In the genomic region with DNA sequence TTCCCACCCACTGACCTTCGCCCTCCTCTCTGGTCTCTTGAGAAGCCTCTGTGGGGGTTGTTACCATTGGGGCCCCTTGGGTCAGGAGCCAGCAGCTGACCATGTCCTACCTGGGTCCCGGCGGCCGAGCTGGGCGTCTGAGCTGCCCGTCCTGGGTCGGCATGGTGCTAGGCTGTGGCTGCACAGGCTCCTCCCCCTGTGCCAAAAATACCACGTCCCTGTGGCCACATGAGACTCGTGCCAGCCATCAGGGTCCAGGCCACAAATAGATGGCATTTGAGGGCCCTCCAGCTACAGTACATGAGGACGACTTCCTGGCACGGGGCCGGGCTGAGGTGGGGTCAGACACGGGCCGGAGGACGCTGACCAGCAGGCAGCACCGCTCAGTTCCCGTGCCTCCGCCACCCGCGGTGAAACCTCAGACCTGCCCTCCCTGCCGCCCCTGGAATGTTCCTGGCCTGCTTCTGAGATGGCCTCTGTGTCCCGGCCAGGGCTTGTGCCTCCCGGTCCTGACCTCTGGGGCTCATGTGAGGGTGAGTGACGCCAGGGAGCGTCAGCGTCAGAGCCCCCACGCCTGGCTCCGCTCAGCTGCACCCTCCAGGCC, we compare ENCODE assay signal across 16 cellular contexts. TPM values are rescaled to one million over a fixed set of nuclear protein-coding genes. Genes with fewer than 3 reads are reported as not detected.
"Had no signal": no experiment of that assay in that cellular context is flagged by ENCODE, and none has a peak within 500 bp of the region (broad histone marks: within the 10 kb centered on the region; RNA-seq: fewer than 3 reads in every experiment).

A gene with protein sequence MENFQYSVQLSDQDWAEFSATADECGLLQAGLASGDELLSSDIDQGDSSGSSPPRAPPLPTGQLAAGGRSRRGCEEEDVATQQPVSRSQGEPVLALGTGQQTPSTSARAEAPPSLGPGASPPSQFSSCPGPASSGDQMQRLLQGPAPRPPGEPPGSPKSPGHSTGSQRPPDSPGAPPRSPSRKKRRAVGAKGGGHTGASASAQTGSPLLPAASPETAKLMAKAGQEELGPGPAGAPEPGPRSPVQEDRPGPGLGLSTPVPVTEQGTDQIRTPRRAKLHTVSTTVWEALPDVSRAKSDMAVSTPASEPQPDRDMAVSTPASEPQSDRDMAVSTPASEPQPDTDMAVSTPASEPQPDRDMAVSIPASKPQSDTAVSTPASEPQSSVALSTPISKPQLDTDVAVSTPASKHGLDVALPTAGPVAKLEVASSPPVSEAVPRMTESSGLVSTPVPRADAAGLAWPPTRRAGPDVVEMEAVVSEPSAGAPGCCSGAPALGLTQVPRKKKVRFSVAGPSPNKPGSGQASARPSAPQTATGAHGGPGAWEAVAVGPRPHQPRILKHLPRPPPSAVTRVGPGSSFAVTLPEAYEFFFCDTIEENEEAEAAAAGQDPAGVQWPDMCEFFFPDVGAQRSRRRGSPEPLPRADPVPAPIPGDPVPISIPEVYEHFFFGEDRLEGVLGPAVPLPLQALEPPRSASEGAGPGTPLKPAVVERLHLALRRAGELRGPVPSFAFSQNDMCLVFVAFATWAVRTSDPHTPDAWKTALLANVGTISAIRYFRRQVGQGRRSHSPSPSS (minus strand): TSS at position 139 of the 604 bp plus-strand sequence. CDS start 1,064 bp downstream, outside the sequence.

- H3K27ac ChIP-seq: esophagus squamous epithelium, ovary had no signal

- FAIRE-seq: astrocyte, endometrium had no signal

- H3K4me2 ChIP-seq: smooth muscle cell had no signal

- H3K27me3 ChIP-seq: ovary had no signal

- DNase-seq: activated CD4-positive, alpha-beta T cell treated with anti-CD3 and anti-CD28 coated beads, Interleukin-2, amount 50 U/mL, for 48 hours; activated CD4-positive, CD25-positive, alpha-beta regulatory T cell treated with anti-CD3 and anti-CD28 coated beads, Interleukin-2, amount 50 U/mL, for 72 hours; activated gamma-delta T cell treated with Interleukin-2 at 50 U/mL for 16 hours; activated T-cell treated with anti-CD3 and anti-CD28 coated beads, Interleukin-2, amount 50 U/mL, for 72 hours; esophagus squamous epithelium; foreskin fibroblast; mesendoderm; nephron progenitor cell; stimulated activated CD4-positive, alpha-beta T cell treated with anti-CD3 and anti-CD28 coated beads, Interleukin-1b, Interleukin-23, amount 100 ng/mL, for 48 hours; stimulated activated naive CD4-positive, alpha-beta T cell; substantia nigra; SW 1271 had no signal

- H3K36me3 ChIP-seq: esophagus squamous epithelium, ovary had no signal

- H3K4me3 ChIP-seq: esophagus squamous epithelium, ovary, smooth muscle cell had no signal

- H3K9me3 ChIP-seq: esophagus squamous epithelium, ovary had no signal

- ATAC-seq: activated T-cell treated with anti-CD3 and anti-CD28 coated beads, Interleukin-2, amount 50 U/mL, for 72 hours had no signal

RNA-seq across cellular contexts. Expression of the gene that starts here (rescaled TPM):
- total RNA-seq: activated T-cell treated with anti-CD3 and anti-CD28 coated beads, Interleukin-2, amount 50 U/mL, for 72 hours; esophagus squamous epithelium; smooth muscle cell had no signal
